Comparison of ENCODE assay signal across 22 cellular contexts in genomic region chr10:20489961-20490360, GRCh38.
"Had no signal": no experiment of that assay in that cellular context is flagged by ENCODE, and none has a peak within 500 bp of the region (broad histone marks: within the 10 kb centered on the region; RNA-seq: fewer than 3 reads in every experiment).

No MANE protein-coding gene starts in this region.

- H3K27me3 ChIP-seq: esophagus squamous epithelium, left lung, neutrophil, pancreas, right lobe of liver, testis, tibial artery, upper lobe of left lung had no signal

- ATAC-seq: effector memory CD8-positive, alpha-beta T cell; left lung; natural killer cell treated with Interleukin-12 subunit alpha and Interleukin-12 subunit beta and Interleukin-15 and Interleukin-18, amount 100 ng/mL, for 72 hours; pancreas; right lobe of liver; stimulated activated memory B cell treated with anti-CD40 and anti-IgM and Interleukin-4, amounts not matched to agents 10 μg/mL and 1 μg/mL and 100 μg/mL, for 72 hours; stimulated activated naive CD8-positive, alpha-beta T cell treated with anti-CD3 and anti-CD28 coated beads, Interleukin-15, Interleukin-2, amounts not matched to agents 100 U/mL and 50 U/mL, for 24 hours had no signal

- H3K4me1 ChIP-seq: esophagus squamous epithelium, left lung, pancreas, right lobe of liver, testis, tibial artery, upper lobe of left lung had no signal

- DNase-seq: cortex of kidney; effector memory CD8-positive, alpha-beta T cell; erythroblast; esophagus squamous epithelium; hypothalamus; immature natural killer cell; kidney; left lung; mammary epithelial cell; naive B cell; pancreas; retina; right lobe of liver; stimulated activated CD4-positive, alpha-beta T cell treated with anti-CD3 and anti-CD28 coated beads, Interleukin-4, amount 100 ng/mL, for 4 hours; stimulated activated naive CD8-positive, alpha-beta T cell treated with anti-CD3 and anti-CD28 coated beads, Interleukin-15, Interleukin-2, amounts not matched to agents 100 U/mL and 50 U/mL, for 24 hours; substantia nigra; testis; tibial artery; upper lobe of left lung had no signal

- H3K27ac ChIP-seq: esophagus squamous epithelium, left lung, neutrophil, pancreas, right lobe of liver, testis, tibial artery, upper lobe of left lung had no signal

- H3K4me3 ChIP-seq: esophagus squamous epithelium, left lung, pancreas, right lobe of liver, testis, tibial artery, upper lobe of left lung had no signal

- H3K9me3 ChIP-seq: esophagus squamous epithelium, neutrophil, pancreas, right lobe of liver, testis, upper lobe of left lung had no signal

- H3K36me3 ChIP-seq: esophagus squamous epithelium, left lung, neutrophil, pancreas, right lobe of liver, tibial artery, upper lobe of left lung had no signal
